20 cellular contexts compared by ENCODE assay signal in genomic region chr5:112388010-112388553, GRCh38. TPM values are rescaled to one million over a fixed set of nuclear protein-coding genes. Genes with fewer than 3 reads are reported as not detected.
"Had no signal": no experiment of that assay in that cellular context is flagged by ENCODE, and none has a peak within 500 bp of the region (broad histone marks: within the 10 kb centered on the region; RNA-seq: fewer than 3 reads in every experiment).

No MANE protein-coding gene starts in this region.

- ATAC-seq: activated CD8-positive, alpha-beta T cell treated with anti-CD3 and anti-CD28 coated beads for 36 hours; activated T-helper 17 cell treated with anti-CD3 and anti-CD28 coated beads, Interleukin-2, amount 50 U/mL, for 72 hours; left ventricle myocardium superior; mucosa of descending colon; stimulated activated memory B cell treated with anti-CD40 and anti-IgM and Interleukin-4, amounts not matched to agents 10 μg/mL and 1 μg/mL and 100 μg/mL, for 72 hours had no signal

- H3K27ac ChIP-seq: epithelial cell of prostate, pancreas, sigmoid colon, thoracic aorta had no signal

- H3K27ac Mint-ChIP-seq: activated CD8-positive, alpha-beta T cell treated with anti-CD3 and anti-CD28 coated beads for 36 hours; activated naive CD8-positive, alpha-beta T cell treated with anti-CD3 and anti-CD28 coated beads, Interleukin-2, amount 10 ng/mL, durations not matched to agents 7 days and 5 days; activated T-helper 17 cell treated with anti-CD3 and anti-CD28 coated beads, Interleukin-2, amount 50 U/mL, for 72 hours; memory B cell; stimulated activated memory B cell treated with anti-CD40 and anti-IgM and Interleukin-4, amounts not matched to agents 10 μg/mL and 1 μg/mL and 100 μg/mL, for 72 hours had no signal

- H3K36me3 ChIP-seq: pancreas, sigmoid colon, thoracic aorta had no signal

- H3K27me3 ChIP-seq: pancreas, sigmoid colon had no signal

- H3K4me3 ChIP-seq: mucosa of descending colon, pancreas, sigmoid colon, thoracic aorta had no signal

- DNase-seq: activated CD4-positive, alpha-beta T cell treated with anti-CD3 and anti-CD28 coated beads, Interleukin-2, amount 10 ng/mL, durations not matched to agents 24 days and 14 days; activated CD8-positive, alpha-beta T cell treated with anti-CD3 and anti-CD28 coated beads for 36 hours; activated naive CD4-positive, alpha-beta T cell; activated naive CD8-positive, alpha-beta T cell treated with anti-CD3 and anti-CD28 coated beads, Interleukin-2, amount 10 ng/mL, durations not matched to agents 7 days and 5 days; activated T-cell treated with anti-CD3 and anti-CD28 coated beads, Interleukin-2, amount 50 U/mL, for 1 hour; amygdala; dermis blood vessel endothelial cell; head of caudate nucleus; left ventricle myocardium superior; mucosa of descending colon; naive B cell; pancreas; sigmoid colon; stimulated activated CD4-positive, alpha-beta T cell treated with anti-CD3 and anti-CD28 coated beads, Interleukin-4, amount 100 ng/mL, for 4 hours; T1000 had no signal

- H3K9me3 ChIP-seq: mucosa of descending colon, pancreas, sigmoid colon, thoracic aorta had no signal

- H3K36me3 Mint-ChIP-seq: activated naive CD8-positive, alpha-beta T cell treated with anti-CD3 and anti-CD28 coated beads, Interleukin-2, amount 10 ng/mL, durations not matched to agents 7 days and 5 days; memory B cell; naive B cell; stimulated activated memory B cell treated with anti-CD40 and anti-IgM and Interleukin-4, amounts not matched to agents 10 μg/mL and 1 μg/mL and 100 μg/mL, for 72 hours had no signal

- H3K9me3 Mint-ChIP-seq: activated CD4-positive, alpha-beta T cell treated with anti-CD3 and anti-CD28 coated beads, Interleukin-2, amount 10 ng/mL, durations not matched to agents 24 days and 14 days; activated CD8-positive, alpha-beta T cell treated with anti-CD3 and anti-CD28 coated beads for 36 hours; activated naive CD8-positive, alpha-beta T cell treated with anti-CD3 and anti-CD28 coated beads, Interleukin-2, amount 10 ng/mL, durations not matched to agents 7 days and 5 days; activated T-helper 17 cell treated with anti-CD3 and anti-CD28 coated beads, Interleukin-2, amount 50 U/mL, for 72 hours; memory B cell; stimulated activated memory B cell treated with anti-CD40 and anti-IgM and Interleukin-4, amounts not matched to agents 10 μg/mL and 1 μg/mL and 100 μg/mL, for 72 hours had no signal

- H3K4me1 ChIP-seq: pancreas, sigmoid colon had no signal

- H3K4me3 Mint-ChIP-seq: activated CD4-positive, alpha-beta T cell treated with anti-CD3 and anti-CD28 coated beads, Interleukin-2, amount 10 ng/mL, durations not matched to agents 24 days and 14 days; activated CD8-positive, alpha-beta T cell treated with anti-CD3 and anti-CD28 coated beads for 36 hours; activated naive CD8-positive, alpha-beta T cell treated with anti-CD3 and anti-CD28 coated beads, Interleukin-2, amount 10 ng/mL, durations not matched to agents 7 days and 5 days; activated T-helper 17 cell treated with anti-CD3 and anti-CD28 coated beads, Interleukin-2, amount 50 U/mL, for 72 hours; memory B cell; naive B cell; stimulated activated memory B cell treated with anti-CD40 and anti-IgM and Interleukin-4, amounts not matched to agents 10 μg/mL and 1 μg/mL and 100 μg/mL, for 72 hours had no signal

- H3K4me1 Mint-ChIP-seq: activated CD4-positive, alpha-beta T cell treated with anti-CD3 and anti-CD28 coated beads, Interleukin-2, amount 10 ng/mL, durations not matched to agents 24 days and 14 days; activated naive CD8-positive, alpha-beta T cell treated with anti-CD3 and anti-CD28 coated beads, Interleukin-2, amount 10 ng/mL, durations not matched to agents 7 days and 5 days; activated T-helper 17 cell treated with anti-CD3 and anti-CD28 coated beads, Interleukin-2, amount 50 U/mL, for 72 hours; memory B cell; stimulated activated memory B cell treated with anti-CD40 and anti-IgM and Interleukin-4, amounts not matched to agents 10 μg/mL and 1 μg/mL and 100 μg/mL, for 72 hours had no signal

RNA-seq across cellular contexts. Expression of gene EPB41L4A, which starts 31.0 kb away (rescaled TPM):
- total RNA-seq: activated CD4-positive, alpha-beta T cell treated with anti-CD3 and anti-CD28 coated beads, Interleukin-2, amount 10 ng/mL, durations not matched to agents 24 days and 14 days had no signal
